1 cellular context compared by ENCODE assay signal in genomic region chr14:24147761-24148428, GRCh38.
TF ChIP-seq lines count a peak whose summit lies in the region.

No MANE protein-coding gene starts in this region.

TF ChIP-seq in HepG2, 621 proteins besides CTCF, POLR2A, EP300 and RAD21 (continued from another document and continues in another):
- TF ChIP-seq ZNF281 (CRISPR knock-in tag; IDR thresholded peaks at IDR 0.05; ENCODE audit: borderline replicate concordance) (0 out of 2 replicates have a peak, but pooled peaks have one; percentile 26), TCF12 (IDR thresholded peaks at IDR 0.05) (no peak), TCF12 (CRISPR knock-in tag; IDR thresholded peaks at IDR 0.05) (no peak), CHD2 (IDR thresholded peaks at IDR 0.05; ENCODE audit: low read depth, low read length) (no peak), ASH2L (IDR thresholded peaks at IDR 0.05; ENCODE audit: insufficient read length, low read depth, low read length) (no peak), PBX2 (CRISPR knock-in tag; IDR thresholded peaks at IDR 0.05) (no peak), ZNF230 (CRISPR knock-in tag; IDR thresholded peaks at IDR 0.05) (peak; percentile 89), RFX5 (IDR thresholded peaks at IDR 0.05; ENCODE audit: low read depth, low read length) (no peak), HIVEP1 (CRISPR knock-in tag; IDR thresholded peaks at IDR 0.05) (peak; percentile 69), FOXO4 (CRISPR knock-in tag; conservative IDR thresholded peaks at IDR 0.05) (no peak), POLR2AphosphoS2 (IDR thresholded peaks at IDR 0.05; ENCODE audit: low read depth, low read length) (no peak), U2AF1 (optimal IDR thresholded peaks at IDR 0.05; ENCODE audit: low read depth, low read length) (no peak), ZNF614 (CRISPR knock-in tag; IDR thresholded peaks at IDR 0.05; ENCODE audit: borderline replicate concordance) (no peak), TFDP2 (CRISPR knock-in tag; IDR thresholded peaks at IDR 0.05) (no peak), NPAS2 (CRISPR knock-in tag; IDR thresholded peaks at IDR 0.05; ENCODE audit: borderline replicate concordance) (no peak), HNRNPLL (IDR thresholded peaks at IDR 0.05; ENCODE audit: low read depth, low read length, poor library complexity, severe bottlenecking) (no peak), SIX1 (CRISPR knock-in tag; IDR thresholded peaks at IDR 0.05; ENCODE audit: borderline replicate concordance) (no peak), ZNF660 (CRISPR knock-in tag; IDR thresholded peaks at IDR 0.05; ENCODE audit: borderline replicate concordance, low read depth) (0 out of 2 replicates have a peak, but pooled peaks have one; percentile 92), ISL2 (CRISPR knock-in tag; IDR thresholded peaks at IDR 0.05) (no peak), RERE (CRISPR knock-in tag; IDR thresholded peaks at IDR 0.05; ENCODE audit: low read depth) (no peak), ZNF576 (CRISPR knock-in tag; IDR thresholded peaks at IDR 0.05) (peak; percentile 82; the same call in 1 of the 2 replicates), SALL2 (CRISPR knock-in tag; IDR thresholded peaks at IDR 0.05) (no peak), TCF7 (IDR thresholded peaks at IDR 0.05; ENCODE audit: low read depth) (no peak), SIN3A (IDR thresholded peaks at IDR 0.05; ENCODE audit: borderline replicate concordance, low read depth, low read length) (no peak), THYN1 (CRISPR knock-in tag; IDR thresholded peaks at IDR 0.05; ENCODE audit: borderline replicate concordance, low read depth) (no peak), ZNF12 (CRISPR knock-in tag; IDR thresholded peaks at IDR 0.05) (peak; percentile 49; the same call in 1 of the 2 replicates), ZNF224 (CRISPR knock-in tag; IDR thresholded peaks at IDR 0.05) (no peak), ZNF773 (CRISPR knock-in tag; IDR thresholded peaks at IDR 0.05; ENCODE audit: borderline replicate concordance) (no peak; the same call in 1 of the 2 replicates), GABPB1 (CRISPR knock-in tag; IDR thresholded peaks at IDR 0.05) (no peak; the same call in 1 of the 2 replicates), UBTF (CRISPR knock-in tag; IDR thresholded peaks at IDR 0.05) (peak; percentile 68; the same call in 1 of the 2 replicates)
- TF ChIP-seq, protein P1, sequence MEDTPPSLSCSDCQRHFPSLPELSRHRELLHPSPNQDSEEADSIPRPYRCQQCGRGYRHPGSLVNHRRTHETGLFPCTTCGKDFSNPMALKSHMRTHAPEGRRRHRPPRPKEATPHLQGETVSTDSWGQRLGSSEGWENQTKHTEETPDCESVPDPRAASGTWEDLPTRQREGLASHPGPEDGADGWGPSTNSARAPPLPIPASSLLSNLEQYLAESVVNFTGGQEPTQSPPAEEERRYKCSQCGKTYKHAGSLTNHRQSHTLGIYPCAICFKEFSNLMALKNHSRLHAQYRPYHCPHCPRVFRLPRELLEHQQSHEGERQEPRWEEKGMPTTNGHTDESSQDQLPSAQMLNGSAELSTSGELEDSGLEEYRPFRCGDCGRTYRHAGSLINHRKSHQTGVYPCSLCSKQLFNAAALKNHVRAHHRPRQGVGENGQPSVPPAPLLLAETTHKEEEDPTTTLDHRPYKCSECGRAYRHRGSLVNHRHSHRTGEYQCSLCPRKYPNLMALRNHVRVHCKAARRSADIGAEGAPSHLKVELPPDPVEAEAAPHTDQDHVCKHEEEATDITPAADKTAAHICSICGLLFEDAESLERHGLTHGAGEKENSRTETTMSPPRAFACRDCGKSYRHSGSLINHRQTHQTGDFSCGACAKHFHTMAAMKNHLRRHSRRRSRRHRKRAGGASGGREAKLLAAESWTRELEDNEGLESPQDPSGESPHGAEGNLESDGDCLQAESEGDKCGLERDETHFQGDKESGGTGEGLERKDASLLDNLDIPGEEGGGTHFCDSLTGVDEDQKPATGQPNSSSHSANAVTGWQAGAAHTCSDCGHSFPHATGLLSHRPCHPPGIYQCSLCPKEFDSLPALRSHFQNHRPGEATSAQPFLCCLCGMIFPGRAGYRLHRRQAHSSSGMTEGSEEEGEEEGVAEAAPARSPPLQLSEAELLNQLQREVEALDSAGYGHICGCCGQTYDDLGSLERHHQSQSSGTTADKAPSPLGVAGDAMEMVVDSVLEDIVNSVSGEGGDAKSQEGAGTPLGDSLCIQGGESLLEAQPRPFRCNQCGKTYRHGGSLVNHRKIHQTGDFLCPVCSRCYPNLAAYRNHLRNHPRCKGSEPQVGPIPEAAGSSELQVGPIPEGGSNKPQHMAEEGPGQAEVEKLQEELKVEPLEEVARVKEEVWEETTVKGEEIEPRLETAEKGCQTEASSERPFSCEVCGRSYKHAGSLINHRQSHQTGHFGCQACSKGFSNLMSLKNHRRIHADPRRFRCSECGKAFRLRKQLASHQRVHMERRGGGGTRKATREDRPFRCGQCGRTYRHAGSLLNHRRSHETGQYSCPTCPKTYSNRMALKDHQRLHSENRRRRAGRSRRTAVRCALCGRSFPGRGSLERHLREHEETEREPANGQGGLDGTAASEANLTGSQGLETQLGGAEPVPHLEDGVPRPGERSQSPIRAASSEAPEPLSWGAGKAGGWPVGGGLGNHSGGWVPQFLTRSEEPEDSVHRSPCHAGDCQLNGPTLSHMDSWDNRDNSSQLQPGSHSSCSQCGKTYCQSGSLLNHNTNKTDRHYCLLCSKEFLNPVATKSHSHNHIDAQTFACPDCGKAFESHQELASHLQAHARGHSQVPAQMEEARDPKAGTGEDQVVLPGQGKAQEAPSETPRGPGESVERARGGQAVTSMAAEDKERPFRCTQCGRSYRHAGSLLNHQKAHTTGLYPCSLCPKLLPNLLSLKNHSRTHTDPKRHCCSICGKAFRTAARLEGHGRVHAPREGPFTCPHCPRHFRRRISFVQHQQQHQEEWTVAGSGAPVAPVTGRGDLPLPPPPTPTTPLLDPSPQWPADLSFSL (CRISPR knock-in tag; IDR thresholded peaks at IDR 0.05), result no peak
- TF ChIP-seq, protein P2, sequence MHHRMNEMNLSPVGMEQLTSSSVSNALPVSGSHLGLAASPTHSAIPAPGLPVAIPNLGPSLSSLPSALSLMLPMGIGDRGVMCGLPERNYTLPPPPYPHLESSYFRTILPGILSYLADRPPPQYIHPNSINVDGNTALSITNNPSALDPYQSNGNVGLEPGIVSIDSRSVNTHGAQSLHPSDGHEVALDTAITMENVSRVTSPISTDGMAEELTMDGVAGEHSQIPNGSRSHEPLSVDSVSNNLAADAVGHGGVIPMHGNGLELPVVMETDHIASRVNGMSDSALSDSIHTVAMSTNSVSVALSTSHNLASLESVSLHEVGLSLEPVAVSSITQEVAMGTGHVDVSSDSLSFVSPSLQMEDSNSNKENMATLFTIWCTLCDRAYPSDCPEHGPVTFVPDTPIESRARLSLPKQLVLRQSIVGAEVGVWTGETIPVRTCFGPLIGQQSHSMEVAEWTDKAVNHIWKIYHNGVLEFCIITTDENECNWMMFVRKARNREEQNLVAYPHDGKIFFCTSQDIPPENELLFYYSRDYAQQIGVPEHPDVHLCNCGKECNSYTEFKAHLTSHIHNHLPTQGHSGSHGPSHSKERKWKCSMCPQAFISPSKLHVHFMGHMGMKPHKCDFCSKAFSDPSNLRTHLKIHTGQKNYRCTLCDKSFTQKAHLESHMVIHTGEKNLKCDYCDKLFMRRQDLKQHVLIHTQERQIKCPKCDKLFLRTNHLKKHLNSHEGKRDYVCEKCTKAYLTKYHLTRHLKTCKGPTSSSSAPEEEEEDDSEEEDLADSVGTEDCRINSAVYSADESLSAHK (CRISPR knock-in tag; IDR thresholded peaks at IDR 0.05; ENCODE audit: borderline replicate concordance), result no peak
